ENCODE assay signal across 8 cellular contexts in genomic region chr2:129849559-129850160, GRCh38.
A peak's percentile ranks its signal among the peaks of the same experiment; 100 is the strongest.
DNase-seq lines count a peak whose midpoint lies in the region; ATAC-seq and TF ChIP-seq lines count a peak whose summit lies in the region.

No MANE protein-coding gene starts in this region.

- ATAC-seq in HG02610 (IDR thresholded peaks at IDR 0.05; ENCODE audit: unreplicated experiment) = no peak

- peak; percentile 50 for TF ChIP-seq CTCF in GM20000 (IDR thresholded peaks at IDR 0.05; ENCODE audit: extremely low read depth, missing control alignments)
- TF ChIP-seq CTCF in Peyer's patch (IDR thresholded peaks at IDR 0.05) = peak; percentile 52 to 83 (median 72)

- no peaks in the 10 kb centered on the region for H3K9me3 ChIP-seq in Peyer's patch
- no peaks in the 10 kb centered on the region for H3K9me3 ChIP-seq in endocrine pancreas (ENCODE audit: control insufficient read depth, low read length)

- H3K4me1 ChIP-seq in Peyer's patch (no peaks in the 10 kb centered on the region), endocrine pancreas (ENCODE audit: control insufficient read depth, insufficient read depth, low read length) (no peaks in the 10 kb centered on the region)

- H3K27me3 ChIP-seq in Peyer's patch = no peaks in the 10 kb centered on the region
- H3K27me3 ChIP-seq in endocrine pancreas (ENCODE audit: control insufficient read depth, insufficient read depth, low read length) = no peaks in the 10 kb centered on the region

- H3K4me3 ChIP-seq in Peyer's patch (no peak overlapping the region), endocrine pancreas (ENCODE audit: control insufficient read depth, insufficient read depth, low read length) (peak overlapping the region; percentile 43)

- DNase-seq in DMS79 treated with DMSO at 0.1 percent for 48 hours (lab: John Stamatoyannopoulos, UW) (peak; percentile 86), GM20000 (ENCODE audit: low spot score) (peak; percentile 60), KG1 (lab: John Stamatoyannopoulos, UW) (peak; percentile 73), Peyer's patch (no peak), midbrain (lab: John Stamatoyannopoulos, UW) (peak; percentile 67), GOT3 (lab: John Stamatoyannopoulos, UW) (no peak)

- no peak overlapping the region for H3K9ac ChIP-seq in endocrine pancreas (ENCODE audit: control insufficient read depth, insufficient read depth, low read length)

- H3K27ac ChIP-seq in Peyer's patch = no peak overlapping the region

- TF ChIP-seq POLR2A in Peyer's patch (IDR thresholded peaks at IDR 0.05) = no peak

- no peaks in the 10 kb centered on the region for H3K36me3 ChIP-seq in Peyer's patch
- H3K36me3 ChIP-seq in endocrine pancreas (ENCODE audit: control insufficient read depth, insufficient read depth, low read length) = no peaks in the 10 kb centered on the region

Comparison
In these comparisons a context has a peak if more than half of its experiments do, and no peak if none do; other contexts are left out.
1. DNase-seq: peak in DMS79 treated with DMSO at 0.1 percent for 48 hours (single experiment), GM20000 (single experiment), KG1 (single experiment) and midbrain (single experiment); none in Peyer's patch (0 of 3) and GOT3 (single experiment).